20 cellular contexts compared by ENCODE assay signal in the genomic region with DNA sequence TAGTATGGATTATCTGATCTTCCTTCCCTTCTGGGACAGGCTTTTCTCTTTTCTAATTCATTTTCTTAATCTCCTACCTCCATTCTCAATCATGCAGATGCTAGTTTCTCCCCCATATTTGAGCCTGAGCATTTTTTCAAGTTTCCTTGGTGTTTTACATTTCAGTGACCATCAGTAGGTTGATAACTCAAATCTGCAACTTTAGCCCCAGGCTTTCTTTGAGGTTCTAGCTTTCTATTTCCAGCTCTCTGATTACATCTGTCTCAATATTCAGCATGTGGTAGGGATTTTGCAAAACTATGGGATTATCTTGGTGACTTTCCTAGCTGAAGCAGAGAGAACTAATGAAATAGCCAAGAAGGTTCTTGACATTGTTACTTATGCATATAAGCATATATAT.
DNase-seq lines count a peak whose midpoint lies in the region; ATAC-seq, FAIRE-seq and TF ChIP-seq lines count a peak whose summit lies in the region.
"Had no signal": no experiment of that assay in that cellular context is flagged by ENCODE, and none has a peak within 500 bp of the region (broad histone marks: within the 10 kb centered on the region; RNA-seq: fewer than 3 reads in every experiment).

No MANE protein-coding gene starts in this region.

- H4K20me1 ChIP-seq in keratinocyte (ENCODE audit: control insufficient read depth, extremely low read depth, insufficient read depth, low read length), result peaks cover 2% of the 10 kb centered on the region

- DNase-seq in heart right ventricle, result no peak
- DNase-seq in left cardiac atrium, result no peak
- DNase-seq in RPMI7951 (ENCODE audit: low read depth), result peak; percentile 89
- DNase-seq in keratinocyte (ENCODE audit: low read depth, low spot score), result no peak
- DNase-seq in NCI-H2196 treated with DMSO at 0.1 percent for 48 hours (lab: John Stamatoyannopoulos, UW; ENCODE audit: unreplicated experiment), result no peak
- no peak for DNase-seq in D341Med (ENCODE audit: low spot score)
- no peak for DNase-seq in DMS153 (lab: John Stamatoyannopoulos, UW)
- DNase-seq: CD8-positive, alpha-beta memory T cell; Kasumi-1; NCI-H1417 treated with DMSO at 0.1 percent for 48 hours; NCI-H2081; NCI-H345; PC-9 had no signal

- H3K9me1 ChIP-seq in keratinocyte (ENCODE audit: control insufficient read depth, extremely low read depth, insufficient read depth, low read length), result peaks cover 4% of the 10 kb centered on the region

- no peak overlapping the region for H2AFZ ChIP-seq in keratinocyte (ENCODE audit: control insufficient read depth, low read length)
- H2AFZ ChIP-seq: PC-9 had no signal

- H3K27ac ChIP-seq in heart right ventricle (peak overlapping the region in 7 of 10 donors; percentile 4 to 61 (median 39)), keratinocyte (ENCODE audit: control insufficient read depth, insufficient read depth, low read length) (no peak overlapping the region), skeletal muscle tissue (ENCODE audit: low read depth, low read length) (peak overlapping the region; percentile 25)
- H3K27ac ChIP-seq: 22Rv1, BLaER1, PC-9 had no signal

- dilution Hi-C loops in keratinocyte (cut with MboI; ENCODE audit: extremely low pct_ligation_motif_present, low sequenced_read_pairs), result no loop called here

- ATAC-seq in heart right ventricle, result no peak
- no peak for ATAC-seq in left cardiac atrium
- ATAC-seq: GM12878, Right ventricle myocardium inferior, SK-N-SH treated with all-trans-retinoic acid at 6 μM for 48 hours had no signal

- H3K36me3 ChIP-seq in heart right ventricle (peaks cover 0 to 15% (median 0%) of the 10 kb centered on the region in 9 donors), keratinocyte (ENCODE audit: control insufficient read depth in 2 of 2, extremely low read depth in 1 of 2, insufficient read depth in 2 of 2, low read length in 2 of 2) (no peaks in the 10 kb centered on the region), skeletal muscle tissue (ENCODE audit: control insufficient read depth in 3 of 3, insufficient read depth in 3 of 3, low read length in 3 of 3) (peaks cover 0 to 3% (median 0%) of the 10 kb centered on the region in 3 donors)
- H3K36me3 ChIP-seq: BLaER1 had no signal

- H3K9me3 ChIP-seq in heart right ventricle, result no peaks in the 10 kb centered on the region
- H3K9me3 ChIP-seq in keratinocyte (ENCODE audit: control insufficient read depth, low read depth, low read length), result no peaks in the 10 kb centered on the region
- H3K9me3 ChIP-seq in skeletal muscle tissue (ENCODE audit: control insufficient read depth in 3 of 3, low read length in 3 of 3), result no peaks in the 10 kb centered on the region
- H3K9me3 ChIP-seq: BLaER1 had no signal

- no peak overlapping the region for H3K4me2 ChIP-seq in keratinocyte (ENCODE audit: control insufficient read depth, extremely low read depth, insufficient read depth, low read depth, low read length)
- H3K4me2 ChIP-seq: BLaER1, PC-9 had no signal

- H3K4me3 ChIP-seq in heart right ventricle (no peak overlapping the region), keratinocyte (ENCODE audit: control insufficient read depth in 2 of 3, extremely low read depth in 1 of 3, insufficient read depth in 2 of 3, low read depth in 1 of 3, low read length in 3 of 3) (no peak overlapping the region), skeletal muscle tissue (ENCODE audit: low read length in 3 of 3) (no peak overlapping the region)
- H3K4me3 ChIP-seq: BLaER1, GM12878, PC-9 had no signal

- H3K79me2 ChIP-seq in keratinocyte (ENCODE audit: control insufficient read depth, insufficient read depth, low read length), result peaks cover 29% of the 10 kb centered on the region

- FAIRE-seq in keratinocyte (lab: Jason Lieb, UNC), result peak; percentile 44
- FAIRE-seq: GM12878, GM18507 had no signal

- H3K27me3 ChIP-seq in heart right ventricle (no peaks in the 10 kb centered on the region), keratinocyte (ENCODE audit: control insufficient read depth, extremely low read depth, insufficient read depth, low read length) (no peaks in the 10 kb centered on the region), skeletal muscle tissue (ENCODE audit: control insufficient read depth in 3 of 3, insufficient read depth in 3 of 3, low read length in 3 of 3) (no peaks in the 10 kb centered on the region)
- H3K27me3 ChIP-seq: BLaER1 had no signal

- H3K4me1 ChIP-seq in heart right ventricle (peaks cover 11 to 89% (median 54%) of the 10 kb centered on the region in 9 donors), keratinocyte (ENCODE audit: control insufficient read depth, extremely low read depth, insufficient read depth, low read length) (peaks cover 37% of the 10 kb centered on the region), skeletal muscle tissue (ENCODE audit: control insufficient read depth in 3 of 3, insufficient read depth in 3 of 3, low read length in 3 of 3) (peaks cover 6 to 16% (median 14%) of the 10 kb centered on the region in 3 donors)

- intact Hi-C loops in heart right ventricle (cut with DNase I) (loop anchor here in 1 of 10 donors (5.0 kb wide), 1 partner anchor 67 kb away; a partner anchor contains a TSS), left cardiac atrium (cut with DNase I) (no loop called here)

- H3K9ac ChIP-seq in keratinocyte (ENCODE audit: control insufficient read depth, extremely low read depth, insufficient read depth, low read length), result no peak overlapping the region
- no peak overlapping the region for H3K9ac ChIP-seq in skeletal muscle tissue (ENCODE audit: low read depth in 1 of 3, low read length in 3 of 3)
- H3K9ac ChIP-seq: BLaER1 had no signal

- TF ChIP-seq CTCF in heart right ventricle (IDR thresholded peaks at IDR 0.05), result no peak
- no peak for TF ChIP-seq CTCF in keratinocyte (optimal IDR thresholded peaks at IDR 0.05 in 1 of 3, IDR thresholded peaks at IDR 0.05 in 1 of 3, conservative IDR thresholded peaks at IDR 0.05 in 1 of 3; ENCODE audit: extremely low read depth in 1 of 3, insufficient read depth in 2 of 3, low read length in 3 of 3)
